2 cellular contexts compared by ENCODE assay signal in genomic region chr1:214570442-214570841, GRCh38.
TF ChIP-seq lines count a peak whose summit lies in the region.

No MANE protein-coding gene starts in this region.

TF ChIP-seq in A549, 52 proteins besides CTCF, POLR2A, EP300 and RAD21 (continued from another document):
- no peak for TF ChIP-seq NPAS2 (CRISPR knock-in tag; IDR thresholded peaks at IDR 0.05; ENCODE audit: borderline replicate concordance)
- TF ChIP-seq ATOH8 (CRISPR knock-in tag; IDR thresholded peaks at IDR 0.05; ENCODE audit: low read depth) = no peak
- no peak for TF ChIP-seq JUN (IDR thresholded peaks at IDR 0.05)
- TF ChIP-seq FOSL2 (IDR thresholded peaks at IDR 0.05) = no peak
- TF ChIP-seq FOSL2 (CRISPR knock-in tag; IDR thresholded peaks at IDR 0.05) = peak; percentile 43
- TF ChIP-seq NFE2L2 (conservative IDR thresholded peaks at IDR 0.05; ENCODE audit: low read length) = no peak

TF ChIP-seq in IMR-90, 13 proteins besides CTCF, POLR2A, EP300 and RAD21 (continued from another document):
- peak; percentile 68; the same call in 1 of the 2 replicates for TF ChIP-seq FOS (IDR thresholded peaks at IDR 0.05; ENCODE audit: low read depth, low read length)
TF ChIP-seq in IMR-90: peak in this region for 2.
